ENCODE assay signal across 18 cellular contexts in the genomic region with DNA sequence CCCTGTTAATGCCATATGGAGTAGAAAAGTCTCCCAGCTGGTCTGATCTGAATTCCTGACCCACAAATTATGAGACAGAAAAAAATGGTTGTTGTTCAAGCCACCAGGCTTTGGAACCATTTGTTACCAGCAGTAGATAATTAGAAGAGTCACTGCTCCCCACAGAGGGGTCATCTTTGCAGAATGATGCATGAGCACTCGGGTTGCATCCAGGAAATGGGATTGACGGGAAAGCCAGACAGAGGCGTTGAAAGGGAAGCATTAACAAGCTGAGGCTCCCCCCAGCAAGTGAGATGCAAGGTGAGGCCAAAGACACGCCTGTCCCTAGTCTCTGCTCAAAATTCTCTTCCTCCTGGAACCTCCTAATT.
"Had no signal": no experiment of that assay in that cellular context is flagged by ENCODE, and none has a peak within 500 bp of the region (broad histone marks: within the 10 kb centered on the region; RNA-seq: fewer than 3 reads in every experiment).

No MANE protein-coding gene starts in this region.

- H3K27ac ChIP-seq: adrenal gland, body of pancreas, coronary artery, esophagus muscularis mucosa, neutrophil, WERI-Rb-1 had no signal

- H3K4me3 ChIP-seq: adrenal gland, body of pancreas, coronary artery, esophagus muscularis mucosa, tibial artery had no signal

- H3K9me3 ChIP-seq: adrenal gland, body of pancreas, esophagus muscularis mucosa, neutrophil, tibial artery had no signal

- H3K27me3 ChIP-seq: adrenal gland, body of pancreas, esophagus muscularis mucosa, neutrophil, tibial artery had no signal

- DNase-seq: activated CD4-positive, alpha-beta memory T cell treated with anti-CD3 and anti-CD28 coated beads for 36 hours; activated naive CD4-positive, alpha-beta T cell treated with anti-CD3 and anti-CD28 coated beads, Interleukin-2, amount 50 U/mL, for 16 hours; activated T-cell treated with anti-CD3 and anti-CD28 coated beads, Interleukin-2, amount 50 U/mL, for 24 hours; adrenal gland; body of pancreas; caudate nucleus; hippocampal formation; natural killer cell; retina; stimulated activated CD4-positive, alpha-beta T cell treated with anti-CD3 and anti-CD28 coated beads, Interleukin-15, amount 100 ng/mL, for 24 hours; stimulated activated CD4-positive, alpha-beta T cell treated with anti-CD3 and anti-CD28 coated beads, Interleukin-4, amount 100 ng/mL, for 1 hour; stimulated activated naive CD4-positive, alpha-beta T cell; tibial artery; WERI-Rb-1 had no signal

- ATAC-seq: body of pancreas, left lobe of liver, natural killer cell had no signal

- H3K36me3 ChIP-seq: adrenal gland, esophagus muscularis mucosa, neutrophil, tibial artery, WERI-Rb-1 had no signal

- H3K4me1 ChIP-seq: adrenal gland, body of pancreas had no signal
